11 cellular contexts compared by ENCODE assay signal in the genomic region with DNA sequence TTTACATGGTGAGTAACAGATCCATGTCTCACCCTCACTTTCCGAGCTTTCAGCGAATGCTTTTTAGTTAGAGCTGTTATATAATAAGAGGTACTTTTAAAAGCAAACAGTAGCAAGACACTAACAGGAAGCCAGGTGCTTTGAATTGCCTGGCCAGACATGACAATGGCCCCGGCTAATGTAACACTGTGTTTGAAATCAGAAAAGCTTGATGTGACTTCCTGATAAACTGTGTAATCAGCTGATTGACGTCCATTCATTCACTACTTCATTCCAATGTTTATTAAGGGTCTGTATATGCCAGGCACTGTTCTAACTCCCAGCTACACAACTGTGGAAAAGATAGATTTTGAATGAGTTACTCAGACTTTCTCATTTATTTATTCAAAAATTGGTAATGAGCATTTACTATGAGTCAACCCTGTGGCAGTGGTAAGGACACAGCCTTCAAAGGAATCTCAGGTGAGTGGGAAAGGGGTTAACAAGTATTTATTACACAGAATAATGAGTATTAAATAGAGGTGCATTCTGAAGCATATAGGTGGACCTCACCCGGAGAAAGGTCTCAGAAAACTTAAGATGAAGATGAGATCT. TPM values are rescaled to one million over a fixed set of nuclear protein-coding genes. Genes with fewer than 3 reads are reported as not detected.
DNase-seq lines count a peak whose midpoint lies in the region; ATAC-seq, FAIRE-seq and TF ChIP-seq lines count a peak whose summit lies in the region.
"Had no signal": no experiment of that assay in that cellular context is flagged by ENCODE, and none has a peak within 500 bp of the region (broad histone marks: within the 10 kb centered on the region; RNA-seq: fewer than 3 reads in every experiment).

No MANE protein-coding gene starts in this region.

- H3K36me3 ChIP-seq in iPS-20b (ENCODE audit: insufficient read depth, low read depth, low read length) (no peaks in the 10 kb centered on the region), tibial nerve (no peaks in the 10 kb centered on the region), HAP-1 (replicated peaks) (no peaks in the 10 kb centered on the region)

- 77 to 82% methylated on average over 5 of the region's 5 CpGs for WGBS in tibial nerve, 2 donors

- in situ Hi-C loops in HAP-1 (cut with MboI; ENCODE audit: low sequenced_read_pairs): no loop called here

- no peak for FAIRE-seq in frontal cortex (lab: Jason Lieb, UNC)
- FAIRE-seq: A549 had no signal

- TF ChIP-seq POLR2A in tibial nerve (IDR thresholded peaks at IDR 0.05): no peak

- ATAC-seq in GM19467 (IDR thresholded peaks at IDR 0.05; ENCODE audit: unreplicated experiment): no peak

- H3K9ac ChIP-seq in iPS-20b (ENCODE audit: low read depth, low read length): peak overlapping the region; percentile 22; the same call in 1 of the 2 replicates

- TF ChIP-seq EP300 in tibial nerve (IDR thresholded peaks at IDR 0.05): no peak

- H3K27ac ChIP-seq in iPS-20b (ENCODE audit: low read length): peak overlapping the region; percentile 17
- H3K27ac ChIP-seq in tibial nerve: peak overlapping the region; percentile 3 to 81 (median 56)

- H3K27me3 ChIP-seq in iPS-20b (ENCODE audit: insufficient read depth, low read length): no peaks in the 10 kb centered on the region
- H3K27me3 ChIP-seq in tibial nerve: no peaks in the 10 kb centered on the region
- peaks cover 15% of the 10 kb centered on the region; the same call in 1 of the 2 replicates for H3K27me3 ChIP-seq in HAP-1 (ENCODE audit: low read depth)

- H3K9me3 ChIP-seq in iPS-20b (ENCODE audit: insufficient read depth, low read depth, low read length): no peaks in the 10 kb centered on the region
- H3K9me3 ChIP-seq in tibial nerve: no peaks in the 10 kb centered on the region
- no peaks in the 10 kb centered on the region for H3K9me3 ChIP-seq in HAP-1
- H3K9me3 ChIP-seq: A549 had no signal

- TF ChIP-seq CTCF in tibial nerve (IDR thresholded peaks at IDR 0.05): no peak

- peaks cover 51% of the 10 kb centered on the region for H3K4me1 ChIP-seq in iPS-20b (ENCODE audit: insufficient read depth, low read length)
- peaks cover 0 to 44% (median 6%) of the 10 kb centered on the region in 4 donors for H3K4me1 ChIP-seq in tibial nerve
- no peaks in the 10 kb centered on the region for H3K4me1 ChIP-seq in HAP-1

- H3K4me3 ChIP-seq in iPS-20b (ENCODE audit: low read length): no peak overlapping the region
- H3K4me3 ChIP-seq in tibial nerve: no peak overlapping the region
- no peak overlapping the region for H3K4me3 ChIP-seq in HAP-1
- H3K4me3 ChIP-seq: A549 had no signal

- DNase-seq in NCI-H2227 (lab: John Stamatoyannopoulos, UW; ENCODE audit: unreplicated experiment): peak; percentile 48
- DNase-seq in NCI-H2227 treated with DMSO at 0.1 percent for 48 hours (lab: John Stamatoyannopoulos, UW): no peak
- peak; percentile 99 for DNase-seq in NCI-H748 (lab: John Stamatoyannopoulos, UW; ENCODE audit: unreplicated experiment)
- no peak for DNase-seq in tibial nerve (ENCODE audit: low spot score in 2 of 2)
- no peak for DNase-seq in frontal cortex (ENCODE audit: low spot score in 2 of 2)
- DNase-seq in HAP-1 (ENCODE audit: low spot score in 2 of 2): no peak
- DNase-seq: activated CD4-positive, alpha-beta memory T cell treated with anti-CD3 and anti-CD28 coated beads for 36 hours; stimulated activated CD4-positive, alpha-beta T cell treated with anti-CD3 and anti-CD28 coated beads, Interleukin-1b, Interleukin-23, amount 100 ng/mL, for 48 hours had no signal

RNA-seq across cellular contexts. Expression of a gene that starts 26.6 kb away (rescaled TPM):
- 10 to 100 TPM; 38.9 to 68.0 (median 50.0) TPM for total RNA-seq in tibial nerve
- 888 TPM for total RNA-seq in frontal cortex
- total RNA-seq: activated CD4-positive, alpha-beta memory T cell treated with anti-CD3 and anti-CD28 coated beads for 36 hours had no signal

Comparison
In these comparisons a context has a peak if more than half of its experiments do, and no peak if none do; other contexts are left out.
1. DNase-seq: peak in NCI-H2227 (single experiment) and NCI-H748 (single experiment); none in NCI-H2227 treated with DMSO at 0.1 percent for 48 hours (single experiment), tibial nerve (0 of 2), frontal cortex (0 of 2) and HAP-1 (0 of 2).
2. RNA of a gene that starts 26.6 kb away (total RNA-seq): 888 TPM in frontal cortex (single experiment); 38.9 to 68.0 TPM in tibial nerve; every median in the first group is over 10 times any median in the second.